Comparison of ENCODE assay signal across 25 cellular contexts in the genomic region with DNA sequence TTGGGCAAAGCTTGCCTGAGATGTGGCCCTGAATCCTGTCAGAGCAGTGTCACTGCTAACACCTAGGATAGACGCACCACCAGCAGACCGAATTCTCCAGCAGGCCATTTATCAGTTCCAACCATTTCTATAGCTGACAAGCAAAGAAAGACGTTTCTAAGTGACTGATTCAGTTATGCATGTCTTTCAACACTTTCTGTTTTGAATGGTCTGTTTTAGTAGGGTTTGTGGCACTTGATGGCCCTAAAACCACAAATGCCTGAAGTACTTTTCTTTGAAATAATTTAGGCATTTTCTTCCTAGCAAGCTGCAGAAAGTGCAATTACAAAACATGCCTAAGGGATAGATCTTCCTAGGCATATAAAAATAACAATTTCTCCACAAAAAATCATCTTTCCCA.
DNase-seq lines count a peak whose midpoint lies in the region; ATAC-seq and TF ChIP-seq lines count a peak whose summit lies in the region.
"Had no signal": no experiment of that assay in that cellular context is flagged by ENCODE, and none has a peak within 500 bp of the region (broad histone marks: within the 10 kb centered on the region; RNA-seq: fewer than 3 reads in every experiment).

No MANE protein-coding gene starts in this region.

- intact Hi-C loops in activated B cell treated with CpG ODN at 0.5 μM for 24 hours (cut with micrococcal nuclease) (loop anchor here (5.0 kb wide), 1 partner anchor 52 kb away; no protein-coding TSS in a partner anchor), head of caudate nucleus (cut with DNase I) (no loop called here)

- DNase-seq in activated B cell treated with CpG ODN at 0.5 μM for 24 hours (no peak), renal cortical epithelial cell (ENCODE audit: low read depth) (peak; percentile 5), NCI-H2081 treated with DMSO at 0.1 percent for 48 hours (lab: John Stamatoyannopoulos, UW) (no peak), head of caudate nucleus (no peak)
- DNase-seq: activated naive CD4-positive, alpha-beta T cell treated with Interleukin-2 at 50 U/mL for 16 hours; adrenal gland; BE2C; GM23248; left ventricle myocardium inferior; naive thymus-derived CD4-positive, alpha-beta T cell; NCI-H1436 treated with DMSO at 0.1 percent for 48 hours; NCI-H510A; ovary; SIG-M5; small intestine; stimulated activated CD4-positive, alpha-beta T cell treated with anti-CD3 and anti-CD28 coated beads, Interleukin-1b, Interleukin-23, amount 100 ng/mL, for 48 hours; stomach; tibial artery; WERI-Rb-1 had no signal

- no peaks in the 10 kb centered on the region for H3K36me3 Mint-ChIP-seq in activated B cell treated with CpG ODN at 0.5 μM for 24 hours (ENCODE audit: low read depth)
- H3K36me3 Mint-ChIP-seq: brain, mesothelial cell of epicardium had no signal

- CTCF ChIA-PET in activated B cell treated with CpG ODN at 0.5 μM for 24 hours (lab: Charles Lee) = no interaction called here

- ATAC-seq in GM18511 (IDR thresholded peaks at IDR 0.05; ENCODE audit: unreplicated experiment) (peak; percentile 48), HG02852 (IDR thresholded peaks at IDR 0.05; ENCODE audit: unreplicated experiment) (peak; percentile 60), activated B cell treated with CpG ODN at 0.5 μM for 24 hours (ENCODE audit: low read depth) (no peak), HG03439 (IDR thresholded peaks at IDR 0.05; ENCODE audit: unreplicated experiment) (no peak)
- ATAC-seq: naive thymus-derived CD4-positive, alpha-beta T cell; Panc1 had no signal

- no peaks in the 10 kb centered on the region for H3K9me3 Mint-ChIP-seq in activated B cell treated with CpG ODN at 0.5 μM for 24 hours

- POLR2A ChIA-PET in activated B cell treated with CpG ODN at 0.5 μM for 24 hours (lab: Charles Lee) = interaction anchor here (1.7 kb wide), 1 partner anchor 57 kb away, joined by 5 read pairs; no protein-coding TSS in a partner anchor

- TF ChIP-seq CTCF in activated B cell treated with CpG ODN at 0.5 μM for 24 hours (IDR thresholded peaks at IDR 0.05) = no peak

- H3K4me3 Mint-ChIP-seq in activated B cell treated with CpG ODN at 0.5 μM for 24 hours = no peak overlapping the region
- H3K4me3 Mint-ChIP-seq: mesothelial cell of epicardium; naive thymus-derived CD4-positive, alpha-beta T cell had no signal

- peaks cover 18% of the 10 kb centered on the region for H3K4me1 Mint-ChIP-seq in activated B cell treated with CpG ODN at 0.5 μM for 24 hours

- peak overlapping the region; percentile 74 for H3K27ac Mint-ChIP-seq in activated B cell treated with CpG ODN at 0.5 μM for 24 hours
- H3K27ac Mint-ChIP-seq: brain, mesothelial cell of epicardium had no signal

- no peaks in the 10 kb centered on the region for H3K27me3 Mint-ChIP-seq in activated B cell treated with CpG ODN at 0.5 μM for 24 hours
- H3K27me3 Mint-ChIP-seq: naive thymus-derived CD4-positive, alpha-beta T cell had no signal

Comparison
In these comparisons a context has a peak if more than half of its experiments do, and no peak if none do; other contexts are left out.
1. ATAC-seq: peak in GM18511 (single experiment) and HG02852 (single experiment); none in activated B cell treated with CpG ODN at 0.5 μM for 24 hours (single experiment) and HG03439 (single experiment).